In genomic region chr5:31215236-31215635, GRCh38 we compare ENCODE assay signal across 26 cellular contexts. TPM values are rescaled to one million over a fixed set of nuclear protein-coding genes. Genes with fewer than 3 reads are reported as not detected.
"Had no signal": no experiment of that assay in that cellular context is flagged by ENCODE, and none has a peak within 500 bp of the region (broad histone marks: within the 10 kb centered on the region; RNA-seq: fewer than 3 reads in every experiment).

No MANE protein-coding gene starts in this region.

- H3K36me3 ChIP-seq: colonic mucosa, gastroesophageal sphincter, heart left ventricle, left lung, lower lobe of right lung had no signal

- ATAC-seq: effector memory CD8-positive, alpha-beta T cell; esophagus mucosa; foreskin keratinocyte; gastroesophageal sphincter; heart left ventricle; left cardiac atrium; left lung; left ventricle myocardium superior; lower lobe of right lung; mucosa of descending colon had no signal

- H3K27me3 ChIP-seq: colonic mucosa, foreskin keratinocyte, gastroesophageal sphincter, left lung had no signal

- H3K9me3 Mint-ChIP-seq: dendritic cell treated with granulocyte-macrophage colony-stimulating factor and Interleukin-4, amounts not matched to agents 40 ng/mL and 50 ng/mL, for 4 days; endodermal cell; mesothelial cell of epicardium had no signal

- H3K4me3 Mint-ChIP-seq: dendritic cell treated with granulocyte-macrophage colony-stimulating factor and Interleukin-4, amounts not matched to agents 40 ng/mL and 50 ng/mL, for 4 days; effector memory CD8-positive, alpha-beta T cell; endodermal cell; mesothelial cell of epicardium had no signal

- FAIRE-seq: endometrium, frontal cortex, keratinocyte had no signal

- H3K4me1 ChIP-seq: colonic mucosa, foreskin keratinocyte, gastroesophageal sphincter, heart left ventricle, left lung, lower lobe of right lung had no signal

- H3K27ac ChIP-seq: colonic mucosa, epithelial cell of prostate, foreskin keratinocyte, gastroesophageal sphincter, heart left ventricle, left lung, lower lobe of right lung had no signal

- H3K27me3 Mint-ChIP-seq: effector memory CD8-positive, alpha-beta T cell had no signal

- H3K36me3 Mint-ChIP-seq: mesothelial cell of epicardium had no signal

- DNase-seq: colonic mucosa; cortex of kidney; effector CD8-positive, alpha-beta T cell; effector memory CD8-positive, alpha-beta T cell; endodermal cell; erythroblast; foreskin keratinocyte; heart left ventricle; hippocampal formation; left cardiac atrium; left lung; left ventricle myocardium superior; lower lobe of right lung; mesenchymal stem cell; mucosa of descending colon had no signal

- H3K27ac Mint-ChIP-seq: dendritic cell treated with granulocyte-macrophage colony-stimulating factor and Interleukin-4, amounts not matched to agents 40 ng/mL and 50 ng/mL, for 4 days; effector memory CD8-positive, alpha-beta T cell; endodermal cell; mesothelial cell of epicardium had no signal

- H3K9me3 ChIP-seq: colonic mucosa, gastroesophageal sphincter, heart left ventricle, left lung, lower lobe of right lung, mucosa of descending colon had no signal

- H3K4me3 ChIP-seq: colonic mucosa, gastroesophageal sphincter, heart left ventricle, left lung, lower lobe of right lung, mucosa of descending colon had no signal

RNA-seq across cellular contexts. Expression of gene CDH6, which starts 21.8 kb away (rescaled TPM):
- total RNA-seq: dermis microvascular lymphatic vessel endothelial cell, foreskin keratinocyte, lung microvascular endothelial cell, myocyte had no signal
- polyA plus RNA-seq: foreskin keratinocyte, keratinocyte had no signal
